In genomic region chr18:23136326-23137092, GRCh38 we compare ENCODE assay signal across 1 cellular context.
TF ChIP-seq lines count a peak whose summit lies in the region.

No MANE protein-coding gene starts in this region.

TF ChIP-seq in SK-N-SH treated with all-trans-retinoic acid at 6 μM for 48 hours, 23 proteins besides CTCF, POLR2A, EP300 and RAD21 (continued from another document):
- TF ChIP-seq CSRNP3 (CRISPR knock-in tag; IDR thresholded peaks at IDR 0.05): no peak
- TF ChIP-seq ISL1 (CRISPR knock-in tag; IDR thresholded peaks at IDR 0.05): no peak
- no peak for TF ChIP-seq CREB5 (CRISPR knock-in tag; IDR thresholded peaks at IDR 0.05; ENCODE audit: low read depth)
TF ChIP-seq in SK-N-SH treated with all-trans-retinoic acid at 6 μM for 48 hours: peak in this region for 0.
